ENCODE assay signal across 14 cellular contexts in the genomic region with DNA sequence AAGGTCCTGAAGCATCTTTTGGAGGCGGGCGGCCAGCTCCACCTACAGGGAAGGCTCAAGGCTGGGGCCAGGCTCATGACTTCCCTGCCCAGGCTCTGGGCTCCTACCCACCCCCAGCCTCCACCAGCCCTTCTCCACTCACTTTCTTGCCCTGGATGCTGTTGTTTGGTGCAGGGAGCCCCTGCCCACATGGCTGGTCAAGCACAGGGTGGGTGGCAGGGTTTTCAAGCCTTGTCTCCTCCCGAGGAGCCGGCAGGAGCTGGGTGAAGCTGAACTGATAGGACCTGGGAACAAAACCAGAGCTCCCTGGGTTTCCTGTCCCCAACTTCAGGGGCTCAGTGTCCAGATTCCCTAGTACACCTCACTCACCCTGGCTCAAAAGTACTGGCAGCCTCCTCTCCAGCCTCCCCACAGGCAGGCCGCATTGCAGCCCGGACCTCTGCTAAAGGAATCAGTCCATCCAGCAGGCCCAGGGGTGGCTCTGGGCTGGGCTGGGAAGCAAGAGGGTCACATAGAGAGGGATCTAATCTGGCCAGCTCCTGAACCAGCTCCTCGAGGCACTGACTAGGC. TPM values are rescaled to one million over a fixed set of nuclear protein-coding genes. Genes with fewer than 3 reads are reported as not detected.
DNase-seq lines count a peak whose midpoint lies in the region; ATAC-seq and TF ChIP-seq lines count a peak whose summit lies in the region.
"Had no signal": no experiment of that assay in that cellular context is flagged by ENCODE, and none has a peak within 500 bp of the region (broad histone marks: within the 10 kb centered on the region; RNA-seq: fewer than 3 reads in every experiment).

No MANE protein-coding gene starts in this region.

- H3K9ac ChIP-seq in H9 (ENCODE audit: extremely low read depth, insufficient read length, low read length) (no peak overlapping the region), mammary epithelial cell (ENCODE audit: insufficient read depth, low read length) (no peak overlapping the region)

- H3K4ac ChIP-seq in H9 (ENCODE audit: low read depth, low read length) = no peak overlapping the region

- WGBS in H9 (ENCODE audit: extremely low coverage, insufficient read length, low lambda C conversion rate) = no CpG with 5 or more reads among the region's 7 CpGs
- 85% methylated on average over 7 of the region's 7 CpGs for WGBS in mammary epithelial cell (ENCODE audit: low coverage, missing lambda C conversion rate)
- whole genome bisulfite sequencing in stomach, 5 donors = 68 to 86% (median 76%) methylated on average over 7 of the region's 7 CpGs

- CTCF ChIA-PET in mammary epithelial cell (lab: Charles Lee; ENCODE audit: low non-redundant PET) = no interaction called here

- peak overlapping the region in 1 of 2 experiments; percentile 43; a peak in 2 of 5 replicates for H3K4me3 Mint-ChIP-seq in H9
- peak overlapping the region in 1 of 2 donors; percentile 77 for H3K4me3 Mint-ChIP-seq in CD14-positive monocyte

- H3K27ac ChIP-seq in H9 (ENCODE audit: insufficient read length, low read depth, low read length) = no peak overlapping the region
- H3K27ac ChIP-seq in mammary epithelial cell (ENCODE audit: insufficient read depth, low read depth, low read length) = no peak overlapping the region
- peak overlapping the region in 1 of 5 donors; percentile 27 for H3K27ac ChIP-seq in stomach

- H2BK5ac ChIP-seq in H9 (ENCODE audit: insufficient read length, low read length) = no peak overlapping the region

- no peak overlapping the region for H3K23ac ChIP-seq in H9 (ENCODE audit: insufficient read length, low read depth, low read length)

- H3K9me3 ChIP-seq in H9 (ENCODE audit: control insufficient read depth, low read depth, low read length) (no peaks in the 10 kb centered on the region), mammary epithelial cell (replicated peaks; ENCODE audit: insufficient read depth, low read length) (no peaks in the 10 kb centered on the region), stomach (no peaks in the 10 kb centered on the region)
- H3K9me3 ChIP-seq: adrenal gland had no signal

- H2BK20ac ChIP-seq in H9 (ENCODE audit: low read depth, low read length, poor library complexity, severe bottlenecking) = no peak overlapping the region

- H3K14ac ChIP-seq in H9 (ENCODE audit: insufficient read depth, low read length) = peak overlapping the region; percentile 86

- H3K56ac ChIP-seq in H9 (ENCODE audit: insufficient read length, low read depth, low read length) = no peak overlapping the region

- H3K36me3 Mint-ChIP-seq in H9 (ENCODE audit: insufficient read depth in 1 of 3, low read depth in 3 of 3) (peaks cover 3 to 6% (median 4%) of the 10 kb centered on the region in 3 experiments; a peak in 6 of 7 replicates), CD14-positive monocyte (peaks cover 31 to 32% of the 10 kb centered on the region in 2 donors)
- H3K36me3 Mint-ChIP-seq: CD8-positive, alpha-beta T cell had no signal

- in situ Hi-C loops in mammary epithelial cell (cut with MboI; ENCODE audit: low sequenced_read_pairs in 2 of 2) = loop anchor here in 1 of 2 donors (10.0 kb wide), 1 partner anchor 299 kb away; no protein-coding TSS in a partner anchor

- H4K91ac ChIP-seq in H9 (ENCODE audit: insufficient read length, low read depth, low read length) = no peak overlapping the region

- H3K27me3 ChIP-seq in H9 (ENCODE audit: insufficient read depth, low read length) (peaks cover 16% of the 10 kb centered on the region; the same call in 1 of the 2 replicates), mammary epithelial cell (ENCODE audit: insufficient read depth, low read length) (no peaks in the 10 kb centered on the region), stomach (peaks cover 0 to 71% (median 5%) of the 10 kb centered on the region in 3 donors)
- H3K27me3 ChIP-seq: adrenal gland had no signal

- H2AFZ ChIP-seq in H9 (ENCODE audit: low read length) (no peak overlapping the region), mammary epithelial cell (ENCODE audit: low read depth, low read length) (peak overlapping the region; percentile 40)

- H3K27ac Mint-ChIP-seq in H9 = no peak overlapping the region
- no peak overlapping the region for H3K27ac Mint-ChIP-seq in CD14-positive monocyte
- H3K27ac Mint-ChIP-seq: CD8-positive, alpha-beta T cell had no signal

- H3K4me3 ChIP-seq in mammary epithelial cell (replicated peaks in 1 of 3; ENCODE audit: insufficient read depth in 1 of 3, low read depth in 2 of 3, low read length in 3 of 3) (no peak overlapping the region), stomach (peak overlapping the region in 3 of 4 donors; percentile 11 to 34 (median 29))

- peak overlapping the region; percentile 68 for H3K18ac ChIP-seq in H9 (ENCODE audit: insufficient read length, low read depth, low read length)

- DNase-seq in H9 (no peak), mammary epithelial cell (no peak), left colon (no peak), stomach (no peak), CD14-positive monocyte (ENCODE audit: low spot score) (no peak), germinal center (ENCODE audit: low spot score) (no peak), putamen (ENCODE audit: low spot score) (no peak)
- DNase-seq: CD8-positive, alpha-beta T cell; effector memory CD4-positive, alpha-beta T cell; midbrain; NCI-H187; NCI-H774; SIG-M5 had no signal

- no peak overlapping the region for H4K5ac ChIP-seq in H9 (ENCODE audit: insufficient read length, low read depth, low read length)

- peaks cover 13 to 24% of the 10 kb centered on the region in 2 experiments for H3K4me1 Mint-ChIP-seq in H9
- peaks cover 34% of the 10 kb centered on the region for H3K4me1 Mint-ChIP-seq in CD14-positive monocyte

- H3T11ph ChIP-seq in H9 (ENCODE audit: low read length) = no peak overlapping the region

- H4K8ac ChIP-seq in H9 (replicated peaks; ENCODE audit: insufficient read length, low read depth, low read length) = no peak overlapping the region

- TF ChIP-seq EP300 in stomach (IDR thresholded peaks at IDR 0.05) = no peak

- H4K20me1 ChIP-seq in H9 (ENCODE audit: control insufficient read depth, insufficient read depth, insufficient read length) = no peaks in the 10 kb centered on the region
- no peaks in the 10 kb centered on the region for H4K20me1 ChIP-seq in mammary epithelial cell (ENCODE audit: insufficient read depth, low read length)

- TF ChIP-seq POLR2A in stomach (IDR thresholded peaks at IDR 0.05) = no peak

- no peak overlapping the region for H2BK120ac ChIP-seq in H9 (ENCODE audit: low read depth, low read length, poor library complexity, severe bottlenecking)

- H2BK12ac ChIP-seq in H9 (ENCODE audit: insufficient read length, low read depth, low read length) = no peak overlapping the region

- H2AK5ac ChIP-seq in H9 (ENCODE audit: insufficient read length, low read length) = no peak overlapping the region

- H3K9me3 Mint-ChIP-seq in H9 (no peaks in the 10 kb centered on the region; a peak in 1 of 5 replicates), CD14-positive monocyte (peaks cover 0 to 28% (median 15%) of the 10 kb centered on the region in 7 donors)
- H3K9me3 Mint-ChIP-seq: CD8-positive, alpha-beta T cell had no signal

- no peak for TF ChIP-seq CTCF in H9 (conservative IDR thresholded peaks at IDR 0.05)
- no peak for TF ChIP-seq CTCF in mammary epithelial cell (conservative IDR thresholded peaks at IDR 0.05 in 1 of 2, IDR thresholded peaks at IDR 0.05 in 1 of 2; ENCODE audit: extremely low read depth in 1 of 2, insufficient read depth in 1 of 2, low read depth in 1 of 2, low read length in 2 of 2)
- TF ChIP-seq CTCF in stomach (IDR thresholded peaks at IDR 0.05) = no peak
- TF ChIP-seq CTCF in CD14-positive monocyte (IDR thresholded peaks at IDR 0.05) = no peak

- H3K79me2 ChIP-seq in H9 (ENCODE audit: insufficient read depth, low read length) (no peaks in the 10 kb centered on the region), mammary epithelial cell (ENCODE audit: insufficient read depth, low read length) (no peaks in the 10 kb centered on the region)

- H3K79me1 ChIP-seq in H9 (ENCODE audit: insufficient read depth, low read depth, low read length, poor library complexity, severe bottlenecking) = no peaks in the 10 kb centered on the region

- H2BK15ac ChIP-seq in H9 (ENCODE audit: low read depth, low read length) = no peak overlapping the region

- H3K27me3 Mint-ChIP-seq in H9 (ENCODE audit: low read depth) (peaks cover 69% of the 10 kb centered on the region), CD14-positive monocyte (ENCODE audit: low read depth in 3 of 3) (peaks cover 79 to 96% (median 85%) of the 10 kb centered on the region in 3 donors)

- peaks cover 3% of the 10 kb centered on the region for H3K4me1 ChIP-seq in H9 (ENCODE audit: insufficient read depth, low read length)
- H3K4me1 ChIP-seq in mammary epithelial cell (ENCODE audit: insufficient read depth, low read length) = peaks cover 3% of the 10 kb centered on the region
- peaks cover 20 to 60% (median 29%) of the 10 kb centered on the region in 4 donors for H3K4me1 ChIP-seq in stomach

- intact Hi-C loops in mammary epithelial cell (cut with micrococcal nuclease) (loop anchor here (5.0 kb wide), 2 partner anchors 86 to 436 kb away; partner anchors contain the start of gene KIF3A), left colon (cut with DNase I, micrococcal nuclease) (loop anchor here (10.0 kb wide), 2 partner anchors 61 to 439 kb away; no protein-coding TSS in a partner anchor), stomach (cut with DNase I; ENCODE audit: low total_unique reads) (no loop called here), CD14-positive monocyte (cut with micrococcal nuclease) (loop anchor here in 1 of 2 donors (5.0 to 10.0 kb wide), 2 partner anchors 319 to 436 kb away; no protein-coding TSS in a partner anchor)

- dilution Hi-C loops in mammary epithelial cell (cut with HindIII; ENCODE audit: low sequenced_read_pairs) = loop anchor here (5.0 kb wide), 1 partner anchor 51 kb away; no protein-coding TSS in a partner anchor

- H3K36me3 ChIP-seq in mammary epithelial cell (ENCODE audit: insufficient read depth, low read length) (no peaks in the 10 kb centered on the region), stomach (peaks cover 0 to 34% (median 27%) of the 10 kb centered on the region in 4 donors)
- H3K36me3 ChIP-seq: adrenal gland had no signal

- ATAC-seq in left colon = peak; percentile 9
- ATAC-seq: CD8-positive, alpha-beta T cell had no signal

- H3K23me2 ChIP-seq in H9 (ENCODE audit: insufficient read length, low read depth, low read length, poor library complexity, severe bottlenecking) = peaks cover 14% of the 10 kb centered on the region

- no peak overlapping the region for H3K4me2 ChIP-seq in H9 (ENCODE audit: insufficient read depth, insufficient read length, low read length)
- peak overlapping the region; percentile 41 for H3K4me2 ChIP-seq in mammary epithelial cell (ENCODE audit: insufficient read depth, low read depth, low read length)

- BruUV-seq in mammary epithelial cell (replicated peaks; lab: Mats Ljungman, UMichigan) = no TSS peak

RNA-seq across cellular contexts. Expression of gene SHROOM1, which starts 6.9 kb away (rescaled TPM):
- total RNA-seq in H9 (2021) (5.8 and 7.0 TPM in 2 replicates), mammary epithelial cell (10 to 100 TPM in 1 of 2 donors, 1 to 10 TPM in 1; 4.7 to 13.0 TPM), left colon (10 to 100 TPM; 49.4 to 53.4 TPM), stomach (100 to 1,000 TPM in 1 of 5 donors, 10 to 100 TPM in 3, 1 to 10 TPM in 1; 5.3 to 264 (median 48.7) TPM)
- polyA plus RNA-seq in mammary epithelial cell (5.7 TPM), stomach (10 to 100 TPM in 1 of 3 donors, 1 to 10 TPM in 2; 7.5 to 12.8 (median 9.6) TPM), CD14-positive monocyte (10 to 100 TPM in 1 of 2 donors, 1 to 10 TPM in 1; 6.4 to 16.1 TPM)
- polyA minus RNA-seq in mammary epithelial cell = 0.31 TPM

RNA-seq across cellular contexts. Expression of gene SOWAHA, which starts 10.5 kb away (rescaled TPM):
- total RNA-seq in H9 (2021) (0.20 and 0.31 TPM in 2 replicates), mammary epithelial cell (not detected), left colon (10 to 100 TPM; 36.0 to 38.8 TPM), stomach (10 to 100 TPM in 2 of 5 donors, 1 to 10 TPM in 2, not detected in 1; 6.8 to 91.8 (median 13.2) TPM)
- polyA plus RNA-seq in mammary epithelial cell (0.07 TPM), stomach (1 to 10 TPM; 2.4 to 5.7 (median 5.2) TPM), CD14-positive monocyte (not detected)
- not detected for polyA minus RNA-seq in mammary epithelial cell
- total RNA-seq: CD8-positive, alpha-beta T cell had no signal

RNA-seq across cellular contexts. Expression of gene GDF9, which starts 42.7 kb away (rescaled TPM):
- 0.24 and 0.57 TPM in 2 replicates for total RNA-seq in H9 (2021)
- under 1 TPM; 0.50 to 0.66 TPM for total RNA-seq in mammary epithelial cell
- polyA plus RNA-seq in mammary epithelial cell = 0.25 TPM
- not detected for polyA minus RNA-seq in mammary epithelial cell
- under 1 TPM; 0.09 to 0.50 TPM for total RNA-seq in left colon
- total RNA-seq in stomach = 1 to 10 TPM in 2 of 5 donors, not detected in 3; 1.2 to 4.4 TPM
- 1 to 10 TPM in 1 of 3 donors, under 1 TPM in 1, not detected in 1; 0.25 to 1.1 TPM for polyA plus RNA-seq in stomach
- not detected for polyA plus RNA-seq in CD14-positive monocyte

RNA-seq across cellular contexts. Expression of gene UQCRQ, which starts 42.9 kb away (rescaled TPM):
- total RNA-seq in H9 (2021) = 293 and 306 TPM in 2 replicates
- 100 to 1,000 TPM in 1 of 2 donors, 10 to 100 TPM in 1; 45.3 to 461 TPM for total RNA-seq in mammary epithelial cell
- polyA plus RNA-seq in mammary epithelial cell = 192 TPM
- 19.3 TPM for polyA minus RNA-seq in mammary epithelial cell
- total RNA-seq in left colon = 100 to 1,000 TPM; 769 to 906 TPM
- total RNA-seq in stomach = 100 to 1,000 TPM in 2 of 5 donors, 10 to 100 TPM in 3; 66.5 to 173 (median 83.4) TPM
- polyA plus RNA-seq in stomach = 100 to 1,000 TPM; 470 to 603 (median 499) TPM
- polyA plus RNA-seq in CD14-positive monocyte = 100 to 1,000 TPM; 879 to 880 TPM

RNA-seq across cellular contexts. Expression of gene SEPTIN8, which starts 46.5 kb away (rescaled TPM):
- 36.0 and 38.2 TPM in 2 replicates for total RNA-seq in H9 (2021)
- 10 to 100 TPM; 41.0 to 57.5 TPM for total RNA-seq in mammary epithelial cell
- 46.4 TPM for polyA plus RNA-seq in mammary epithelial cell
- polyA minus RNA-seq in mammary epithelial cell = 69.7 TPM
- total RNA-seq in left colon = 10 to 100 TPM; 58.7 to 59.6 TPM
- total RNA-seq in stomach = 10 to 100 TPM; 18.5 to 47.3 (median 36.2) TPM
- polyA plus RNA-seq in stomach = 10 to 100 TPM; 15.5 to 28.4 (median 27.4) TPM
- polyA plus RNA-seq in CD14-positive monocyte = under 1 TPM; 0.36 to 0.54 TPM

Comparison
In these comparisons a context has a peak if more than half of its experiments do, and no peak if none do; other contexts are left out.
1. H3K4me3 ChIP-seq: peak in stomach (3 of 4); none in mammary epithelial cell (0 of 3).